18 cellular contexts compared by ENCODE assay signal in the genomic region with DNA sequence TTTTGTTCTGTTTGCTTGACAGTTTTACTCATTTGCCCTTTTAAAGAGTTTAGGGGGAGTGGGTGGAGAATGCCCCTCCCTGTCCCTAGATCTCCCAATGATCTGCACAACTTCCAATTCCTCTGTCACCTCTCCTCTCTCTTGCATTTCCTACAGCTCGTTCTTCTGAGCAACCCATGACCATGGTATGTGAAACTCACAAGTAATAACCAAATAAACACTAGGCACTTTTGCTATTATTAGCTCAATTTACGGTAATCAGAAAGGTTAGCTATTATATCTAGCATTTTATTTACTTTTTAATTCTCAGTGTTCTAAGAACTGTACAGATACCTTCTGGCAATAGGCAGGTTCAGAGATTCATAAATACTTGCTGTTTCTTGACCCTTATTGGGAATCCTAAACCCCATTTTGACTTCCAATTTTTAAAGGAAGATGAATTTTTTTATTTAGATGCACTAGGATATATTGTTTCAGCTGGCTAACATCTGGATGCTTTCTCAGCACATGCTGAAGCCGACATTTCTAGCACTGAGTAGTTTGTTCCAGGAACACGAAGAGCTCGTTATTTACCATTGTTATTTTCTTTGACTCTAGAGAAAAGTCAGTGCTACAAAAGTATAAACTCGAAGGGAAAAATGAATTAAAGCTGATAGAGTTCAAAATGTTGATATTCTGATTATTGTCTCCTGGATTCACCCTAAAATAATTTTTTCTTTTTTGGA.
DNase-seq lines count a peak whose midpoint lies in the region; ATAC-seq, FAIRE-seq and TF ChIP-seq lines count a peak whose summit lies in the region.
"Had no signal": no experiment of that assay in that cellular context is flagged by ENCODE, and none has a peak within 500 bp of the region (broad histone marks: within the 10 kb centered on the region; RNA-seq: fewer than 3 reads in every experiment).

No MANE protein-coding gene starts in this region.

- no peak overlapping the region for H3K23ac ChIP-seq in H1 (ENCODE audit: insufficient read length)
- no peak overlapping the region for H3K23ac ChIP-seq in H9 (ENCODE audit: insufficient read length, low read depth, low read length)

- H3K23me2 ChIP-seq in H1 (ENCODE audit: low read depth, low read length) (no peaks in the 10 kb centered on the region), H9 (ENCODE audit: insufficient read length, low read depth, low read length, poor library complexity, severe bottlenecking) (no peaks in the 10 kb centered on the region)

- H2BK5ac ChIP-seq in H1 (ENCODE audit: low read depth, low read length) (no peak overlapping the region), H9 (ENCODE audit: insufficient read length, low read length) (no peak overlapping the region)

- ATAC-seq in pancreas (peak in 3 of 4 donors; percentile 45 to 79 (median 60)), GM21360 (IDR thresholded peaks at IDR 0.05; ENCODE audit: unreplicated experiment) (no peak)
- ATAC-seq: A549, GM23338 had no signal

- no peak overlapping the region for H3K9ac ChIP-seq in H1 (replicated peaks in 1 of 4; ENCODE audit: extremely low read depth in 1 of 4, low read depth in 3 of 4, low read length in 3 of 4)
- H3K9ac ChIP-seq in H9 (ENCODE audit: extremely low read depth, insufficient read length, low read length), result no peak overlapping the region

- FAIRE-seq in G401.6 (lab: Jason Lieb, UNC) (peak; percentile 97), H1 (lab: Jason Lieb, UNC) (no peak), pancreas (lab: Jason Lieb, UNC) (no peak)
- FAIRE-seq: A549, GM12892, GM18507 had no signal

- H3K4ac ChIP-seq in H1 (replicated peaks; ENCODE audit: insufficient read length, low read depth, low read length), result no peak overlapping the region
- H3K4ac ChIP-seq in H9 (ENCODE audit: low read depth, low read length), result no peak overlapping the region

- intact Hi-C loops in pancreas (cut with DNase I), result no loop called here

- H2AFZ ChIP-seq in H1 (ENCODE audit: low read length), result no peak overlapping the region
- H2AFZ ChIP-seq in H9 (ENCODE audit: low read length), result no peak overlapping the region

- no peak overlapping the region for H3K18ac ChIP-seq in H1 (ENCODE audit: extremely low read depth, low read length)
- no peak overlapping the region for H3K18ac ChIP-seq in H9 (ENCODE audit: insufficient read length, low read depth, low read length)

- no peaks in the 10 kb centered on the region for H3K27me3 Mint-ChIP-seq in H9 (ENCODE audit: low read depth)
- H3K27me3 Mint-ChIP-seq: CD4-positive, alpha-beta T cell had no signal

- H3K27me3 ChIP-seq in H1 (replicated peaks in 1 of 4; ENCODE audit: control insufficient read depth in 3 of 4, extremely low read depth in 1 of 4, insufficient read depth in 3 of 4, low read length in 3 of 4), result no peaks in the 10 kb centered on the region
- H3K27me3 ChIP-seq in pancreas, result no peaks in the 10 kb centered on the region
- H3K27me3 ChIP-seq in H9 (ENCODE audit: insufficient read depth, low read length), result no peaks in the 10 kb centered on the region

- no peaks in the 10 kb centered on the region for H3K9me3 Mint-ChIP-seq in H9
- H3K9me3 Mint-ChIP-seq: CD4-positive, alpha-beta T cell; GM23338 had no signal

- H3K4me3 ChIP-seq in H1 (ENCODE audit: extremely low read depth in 1 of 4, insufficient read depth in 2 of 4, low read depth in 3 of 4, low read length in 4 of 4), result no peak overlapping the region
- H3K4me3 ChIP-seq in fibroblast of mammary gland (ENCODE audit: control insufficient read depth, low read depth, low read length), result no peak overlapping the region
- no peak overlapping the region for H3K4me3 ChIP-seq in pancreas
- H3K4me3 ChIP-seq: A549, GM23338 had no signal

- H3K27ac Mint-ChIP-seq in H9, result no peak overlapping the region
- H3K27ac Mint-ChIP-seq: CD4-positive, alpha-beta T cell; GM23338 had no signal

- no peak overlapping the region for H3K14ac ChIP-seq in H1 (ENCODE audit: insufficient read length)
- no peak overlapping the region for H3K14ac ChIP-seq in H9 (ENCODE audit: insufficient read depth, low read length)

- peak overlapping the region; percentile 25 for H3K56ac ChIP-seq in H1 (replicated peaks; ENCODE audit: insufficient read length, low read depth, low read length)
- H3K56ac ChIP-seq in H9 (ENCODE audit: insufficient read length, low read depth, low read length), result no peak overlapping the region

- H2BK20ac ChIP-seq in H1 (ENCODE audit: low read length) (no peak overlapping the region), H9 (ENCODE audit: low read depth, low read length, poor library complexity, severe bottlenecking) (no peak overlapping the region)

- no peak overlapping the region for H4K8ac ChIP-seq in H1 (ENCODE audit: extremely low read depth, insufficient read depth, low read length)
- H4K8ac ChIP-seq in H9 (replicated peaks; ENCODE audit: insufficient read length, low read depth, low read length), result no peak overlapping the region

- H2BK120ac ChIP-seq in H1 (replicated peaks; ENCODE audit: low read depth, low read length) (peak overlapping the region; percentile 29), H9 (ENCODE audit: low read depth, low read length, poor library complexity, severe bottlenecking) (no peak overlapping the region)

- H3K36me3 Mint-ChIP-seq in H9 (ENCODE audit: insufficient read depth in 1 of 3, low read depth in 3 of 3), result no peaks in the 10 kb centered on the region

- H3K4me1 ChIP-seq in H1 (replicated peaks in 1 of 4; ENCODE audit: control insufficient read depth in 3 of 4, insufficient read depth in 4 of 4, low read length in 3 of 4) (no peaks in the 10 kb centered on the region), pancreas (peaks cover 0 to 8% (median 0%) of the 10 kb centered on the region in 3 donors), H9 (ENCODE audit: insufficient read depth, low read length) (no peaks in the 10 kb centered on the region)
- H3K4me1 ChIP-seq: A549, Caco-2 had no signal

- H4K5ac ChIP-seq in H1 (ENCODE audit: insufficient read length, low read depth, low read length) (no peak overlapping the region), H9 (ENCODE audit: insufficient read length, low read depth, low read length) (no peak overlapping the region)

- H3K36me3 ChIP-seq in H1 (ENCODE audit: control insufficient read depth in 2 of 4, insufficient read depth in 4 of 4, low read length in 3 of 4) (no peaks in the 10 kb centered on the region), pancreas (no peaks in the 10 kb centered on the region)

- H4K20me1 ChIP-seq in H1 (replicated peaks in 1 of 2; ENCODE audit: control insufficient read depth in 1 of 2, insufficient read depth in 2 of 2, low read length in 2 of 2) (no peaks in the 10 kb centered on the region), H9 (ENCODE audit: control insufficient read depth, insufficient read depth, insufficient read length) (no peaks in the 10 kb centered on the region)

- no peak overlapping the region for H3K4me2 ChIP-seq in H1 (ENCODE audit: insufficient read depth in 1 of 2, low read depth in 2 of 2, low read length in 2 of 2)
- no peak overlapping the region for H3K4me2 ChIP-seq in H9 (ENCODE audit: insufficient read depth, insufficient read length, low read length)
- H3K4me2 ChIP-seq: A549, GM23338 had no signal

- 92% methylated on average over 6 of the region's 6 CpGs; no CpG with 5 or more reads in 1 of the 2 experiments for WGBS in H1 (ENCODE audit: extremely low coverage in 1 of 2, insufficient coverage in 1 of 2, insufficient read length in 1 of 2, insufficient replicate concordance in 2 of 2, low coverage in 1 of 2, low lambda C conversion rate in 2 of 2, missing lambda C conversion rate in 1 of 2), 2 experiments
- WGBS in pancreas, 2 donors, result 33 to 35% methylated on average over 6 of the region's 6 CpGs
- no CpG with 5 or more reads among the region's 6 CpGs for WGBS in H9 (ENCODE audit: extremely low coverage, insufficient read length, low lambda C conversion rate)

- CTCF ChIA-PET in H1 (lab: Charles Lee; ENCODE audit: partially characterized antibody), result no interaction called here

- H2BK12ac ChIP-seq in H1 (ENCODE audit: low read depth, low read length), result no peak overlapping the region
- no peak overlapping the region for H2BK12ac ChIP-seq in H9 (ENCODE audit: insufficient read length, low read depth, low read length)

- no peak for TF ChIP-seq RAD21 in H1 (IDR thresholded peaks at IDR 0.05 in 1 of 2, conservative IDR thresholded peaks at IDR 0.05 in 1 of 2; ENCODE audit: low read depth in 2 of 2, low read length in 2 of 2)

- no peak for TF ChIP-seq POLR2A in H1 (IDR thresholded peaks at IDR 0.05; ENCODE audit: control extremely low read depth in 1 of 2, low read depth in 2 of 2, low read length in 2 of 2)

- TF ChIP-seq CTCF in H1 (IDR thresholded peaks at IDR 0.05; ENCODE audit: control extremely low read depth in 1 of 3, insufficient read depth in 1 of 3, low read depth in 1 of 3, low read length in 3 of 3) (no peak), fibroblast of mammary gland (conservative IDR thresholded peaks at IDR 0.05; ENCODE audit: control insufficient read depth, insufficient read depth, low read depth, low read length) (no peak), pancreas (IDR thresholded peaks at IDR 0.05) (no peak), H9 (conservative IDR thresholded peaks at IDR 0.05) (no peak)

- H3T11ph ChIP-seq in H9 (ENCODE audit: low read length), result no peak overlapping the region

- H2AK5ac ChIP-seq in H1 (ENCODE audit: low read depth, low read length), result no peak overlapping the region
- H2AK5ac ChIP-seq in H9 (ENCODE audit: insufficient read length, low read length), result no peak overlapping the region

- H4K91ac ChIP-seq in H1 (replicated peaks; ENCODE audit: insufficient read length, low read length) (no peak overlapping the region), H9 (ENCODE audit: insufficient read length, low read depth, low read length) (no peak overlapping the region)

- POLR2A ChIA-PET in H1 (lab: Charles Lee; ENCODE audit: partially characterized antibody), result no interaction called here

- TF ChIP-seq EP300 in H1 (IDR thresholded peaks at IDR 0.05; ENCODE audit: borderline replicate concordance in 1 of 2, low read depth in 2 of 2, low read length in 2 of 2), result no peak

- H3K79me1 ChIP-seq in H1 (ENCODE audit: low read depth, low read length) (no peaks in the 10 kb centered on the region), H9 (ENCODE audit: insufficient read depth, low read depth, low read length, poor library complexity, severe bottlenecking) (no peaks in the 10 kb centered on the region)

- DNase-seq in H1 (ENCODE audit: low read depth in 1 of 2, low spot score in 2 of 2) (no peak), fibroblast of mammary gland (ENCODE audit: low read depth) (peak; percentile 28), pancreas (peak in 1 of 6 donors; percentile 22), H9 (no peak), SIG-M5 treated with dmso at 0.1 percent for 504 hours (lab: John Stamatoyannopoulos, UW; ENCODE audit: unreplicated experiment) (no peak)
- DNase-seq: AML-193; Caco-2; CD4-positive, alpha-beta T cell; GDM1; H7 had no signal

- H3K79me2 ChIP-seq in H1 (ENCODE audit: control insufficient read depth in 1 of 2, insufficient read depth in 2 of 2, low read length in 2 of 2) (no peaks in the 10 kb centered on the region), H9 (ENCODE audit: insufficient read depth, low read length) (no peaks in the 10 kb centered on the region)

- H2BK15ac ChIP-seq in H1 (ENCODE audit: low read length), result no peak overlapping the region
- H2BK15ac ChIP-seq in H9 (ENCODE audit: low read depth, low read length), result no peak overlapping the region

- H3K27ac ChIP-seq in H1 (ENCODE audit: low read depth, low read length), result no peak overlapping the region
- H3K27ac ChIP-seq in pancreas, result no peak overlapping the region
- no peak overlapping the region for H3K27ac ChIP-seq in H9 (ENCODE audit: insufficient read length, low read depth, low read length)
- H3K27ac ChIP-seq: 22Rv1, A549, C4-2B had no signal

- H3K4me3 Mint-ChIP-seq in H9, result no peak overlapping the region
- H3K4me3 Mint-ChIP-seq: CD4-positive, alpha-beta T cell; GM23338 had no signal

- no peaks in the 10 kb centered on the region for H3K4me1 Mint-ChIP-seq in H9
- H3K4me1 Mint-ChIP-seq: GM23338 had no signal

- H3K9me3 ChIP-seq in H1 (ENCODE audit: insufficient read depth in 2 of 2, low read depth in 1 of 2, low read length in 1 of 2) (no peaks in the 10 kb centered on the region), pancreas (no peaks in the 10 kb centered on the region), H9 (ENCODE audit: control insufficient read depth, low read depth, low read length) (no peaks in the 10 kb centered on the region)
- H3K9me3 ChIP-seq: A549, Caco-2 had no signal
